Comparison of ENCODE assay signal across 1 cellular context in genomic region chr16:3487521-3488410, GRCh38.
TF ChIP-seq lines count a peak whose summit lies in the region.

No MANE protein-coding gene starts in this region.

TF ChIP-seq in A549, 52 proteins besides CTCF, POLR2A, EP300 and RAD21 (continued from another document):
- TF ChIP-seq BCL3 (IDR thresholded peaks at IDR 0.05) (no peak), USF2 (IDR thresholded peaks at IDR 0.05) (no peak), RARB (CRISPR knock-in tag; IDR thresholded peaks at IDR 0.05) (no peak)
